8 cellular contexts compared by ENCODE assay signal in genomic region chr1:247171443-247171842, GRCh38. TPM values are rescaled to one million over a fixed set of nuclear protein-coding genes. Genes with fewer than 3 reads are reported as not detected.
DNase-seq lines count a peak whose midpoint lies in the region; ATAC-seq and TF ChIP-seq lines count a peak whose summit lies in the region.
"Not testable (repeated sequence)": the region's sequence is repeated elsewhere in the genome, so short reads cannot be mapped to it uniquely, and the experiment has no call there.

No MANE protein-coding gene starts in this region.

- H3K27me3 Mint-ChIP-seq in activated CD8-positive, alpha-beta T cell treated with anti-CD3 and anti-CD28 coated beads for 36 hours; stimulated activated memory B cell treated with anti-CD40 and anti-IgM and Interleukin-4, amounts not matched to agents 10 μg/mL and 1 μg/mL and 100 μg/mL, for 72 hours: not testable (repeated sequence)

- peaks cover 34% of the 10 kb centered on the region for H3K36me3 Mint-ChIP-seq in activated CD8-positive, alpha-beta T cell treated with anti-CD3 and anti-CD28 coated beads for 36 hours (ENCODE audit: low read depth)
- peaks cover 27% of the 10 kb centered on the region for H3K36me3 Mint-ChIP-seq in stimulated activated memory B cell treated with anti-CD40 and anti-IgM and Interleukin-4, amounts not matched to agents 10 μg/mL and 1 μg/mL and 100 μg/mL, for 72 hours

- H3K27ac Mint-ChIP-seq in activated CD8-positive, alpha-beta T cell treated with anti-CD3 and anti-CD28 coated beads for 36 hours; stimulated activated memory B cell treated with anti-CD40 and anti-IgM and Interleukin-4, amounts not matched to agents 10 μg/mL and 1 μg/mL and 100 μg/mL, for 72 hours: not testable (repeated sequence)

- TF ChIP-seq POLR2A in GM18505 (IDR thresholded peaks at IDR 0.05; ENCODE audit: borderline replicate concordance, extremely low read depth, insufficient read depth, insufficient read length), result not testable (repeated sequence)

- H3K4me1 Mint-ChIP-seq in activated CD8-positive, alpha-beta T cell treated with anti-CD3 and anti-CD28 coated beads for 36 hours (ENCODE audit: low read depth), result peaks cover 25% of the 10 kb centered on the region
- peaks cover 39% of the 10 kb centered on the region for H3K4me1 Mint-ChIP-seq in stimulated activated memory B cell treated with anti-CD40 and anti-IgM and Interleukin-4, amounts not matched to agents 10 μg/mL and 1 μg/mL and 100 μg/mL, for 72 hours

- peaks cover 23% of the 10 kb centered on the region for H3K9me3 Mint-ChIP-seq in activated CD8-positive, alpha-beta T cell treated with anti-CD3 and anti-CD28 coated beads for 36 hours
- H3K9me3 Mint-ChIP-seq in stimulated activated memory B cell treated with anti-CD40 and anti-IgM and Interleukin-4, amounts not matched to agents 10 μg/mL and 1 μg/mL and 100 μg/mL, for 72 hours, result not testable (repeated sequence)

- DNase-seq in activated CD8-positive, alpha-beta T cell treated with anti-CD3 and anti-CD28 coated beads for 36 hours; left cardiac atrium: not testable (repeated sequence)

- ATAC-seq in GM18505 (IDR thresholded peaks at IDR 0.05; ENCODE audit: unreplicated experiment), result peak; percentile 44
- ATAC-seq in GM19372 (IDR thresholded peaks at IDR 0.05; ENCODE audit: low read depth, unreplicated experiment), result peak; percentile 40
- peak; percentile 52 for ATAC-seq in GM21737 (IDR thresholded peaks at IDR 0.05; ENCODE audit: unreplicated experiment)
- ATAC-seq in HG02981 (IDR thresholded peaks at IDR 0.05; ENCODE audit: unreplicated experiment), result peak; percentile 45
- ATAC-seq in HG03457 (IDR thresholded peaks at IDR 0.05; ENCODE audit: unreplicated experiment), result peak; percentile 40
- peak; percentile 67 for ATAC-seq in activated CD8-positive, alpha-beta T cell treated with anti-CD3 and anti-CD28 coated beads for 36 hours
- ATAC-seq in left cardiac atrium, result peak; percentile 89 to 91
- peak; percentile 69 for ATAC-seq in stimulated activated memory B cell treated with anti-CD40 and anti-IgM and Interleukin-4, amounts not matched to agents 10 μg/mL and 1 μg/mL and 100 μg/mL, for 72 hours

- intact Hi-C loops in activated CD8-positive, alpha-beta T cell treated with anti-CD3 and anti-CD28 coated beads for 36 hours (cut with micrococcal nuclease); left cardiac atrium (cut with DNase I): not testable (repeated sequence)

- TF ChIP-seq CTCF in activated CD8-positive, alpha-beta T cell treated with anti-CD3 and anti-CD28 coated beads for 36 hours (IDR thresholded peaks at IDR 0.05), result not testable (repeated sequence)

- CTCF ChIA-PET in activated CD8-positive, alpha-beta T cell treated with anti-CD3 and anti-CD28 coated beads for 36 hours (lab: Charles Lee), result not testable (repeated sequence)

- H3K4me3 Mint-ChIP-seq in activated CD8-positive, alpha-beta T cell treated with anti-CD3 and anti-CD28 coated beads for 36 hours; stimulated activated memory B cell treated with anti-CD40 and anti-IgM and Interleukin-4, amounts not matched to agents 10 μg/mL and 1 μg/mL and 100 μg/mL, for 72 hours: not testable (repeated sequence)

- POLR2A ChIA-PET in activated CD8-positive, alpha-beta T cell treated with anti-CD3 and anti-CD28 coated beads for 36 hours (lab: Charles Lee), result not testable (repeated sequence)

RNA-seq across cellular contexts. Expression of gene ZNF124, which starts 0.4 kb away (rescaled TPM):
- 10 to 100 TPM; 15.5 to 16.8 TPM for total RNA-seq in activated CD8-positive, alpha-beta T cell treated with anti-CD3 and anti-CD28 coated beads for 36 hours
- 10 to 100 TPM in 1 of 2 donors, 1 to 10 TPM in 1; 10.0 to 15.5 TPM for total RNA-seq in left cardiac atrium

Comparison
In these comparisons a context has a peak if more than half of its experiments do, and no peak if none do; other contexts are left out.
1. ATAC-seq: peak in every context shown above with its lines; median percentile 90 in left cardiac atrium; 69 in stimulated activated memory B cell treated with anti-CD40 and anti-IgM and Interleukin-4, amounts not matched to agents 10 μg/mL and 1 μg/mL and 100 μg/mL, for 72 hours; 67 in activated CD8-positive, alpha-beta T cell treated with anti-CD3 and anti-CD28 coated beads for 36 hours; 52 in GM21737; 45 in HG02981; 44 in GM18505; 40 in GM19372; 40 in HG03457.